ENCODE assay signal across 15 cellular contexts in the genomic region with DNA sequence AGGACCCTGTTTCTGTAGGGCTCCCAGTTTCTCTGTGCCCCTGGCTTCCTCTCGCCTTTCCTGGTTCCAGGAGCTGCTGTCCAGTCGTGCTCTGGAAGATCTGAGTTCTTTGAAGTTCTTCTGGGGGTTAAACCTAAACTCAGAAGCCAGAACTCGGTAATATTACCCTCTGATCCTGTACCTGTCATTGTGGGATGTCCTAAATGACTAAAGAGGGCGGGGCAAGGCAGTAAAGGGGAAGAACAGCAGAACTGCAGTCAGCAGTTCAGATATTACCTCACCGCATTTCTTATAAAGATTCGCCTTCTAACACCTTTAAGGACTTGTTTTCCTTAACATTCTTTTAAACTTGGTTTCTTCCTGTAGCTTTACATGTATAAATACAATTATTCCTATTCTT.
DNase-seq lines count a peak whose midpoint lies in the region; ATAC-seq, FAIRE-seq and TF ChIP-seq lines count a peak whose summit lies in the region.
"Had no signal": no experiment of that assay in that cellular context is flagged by ENCODE, and none has a peak within 500 bp of the region (broad histone marks: within the 10 kb centered on the region; RNA-seq: fewer than 3 reads in every experiment).

No MANE protein-coding gene starts in this region.

- H3K9me3 ChIP-seq in neuronal stem cell (replicated peaks in 1 of 2; ENCODE audit: control insufficient read depth in 2 of 2, insufficient read depth in 1 of 2, low read depth in 1 of 2, low read length in 2 of 2) (no peaks in the 10 kb centered on the region), vagina (no peaks in the 10 kb centered on the region), pancreas (no peaks in the 10 kb centered on the region)
- H3K9me3 ChIP-seq: adrenal gland, gastrocnemius medialis had no signal

- H3K27me3 ChIP-seq in neuronal stem cell (ENCODE audit: control insufficient read depth in 3 of 3, insufficient read depth in 3 of 3, low read depth in 1 of 3, low read length in 3 of 3) (no peaks in the 10 kb centered on the region), vagina (no peaks in the 10 kb centered on the region), pancreas (no peaks in the 10 kb centered on the region)
- H3K27me3 ChIP-seq: adrenal gland, gastrocnemius medialis had no signal

- H3K14ac ChIP-seq in neuronal stem cell (ENCODE audit: low read length): no peak overlapping the region

- no peaks in the 10 kb centered on the region for H3K27me3 Mint-ChIP-seq in activated T-cell treated with anti-CD3 and anti-CD28 coated beads, Interleukin-2, amount 50 U/mL, for 24 hours
- H3K27me3 Mint-ChIP-seq: naive thymus-derived CD8-positive, alpha-beta T cell had no signal

- DNase-seq in activated T-cell treated with anti-CD3 and anti-CD28 coated beads, Interleukin-2, amount 50 U/mL, for 24 hours: no peak
- no peak for DNase-seq in activated T-cell treated with anti-CD3 and anti-CD28 coated beads, Interleukin-2, amount 50 U/mL, for 48 hours
- DNase-seq in RWPE1 (ENCODE audit: low spot score): peak; percentile 15
- no peak for DNase-seq in neuronal stem cell (ENCODE audit: low spot score)
- no peak for DNase-seq in vagina (ENCODE audit: extremely low spot score in 2 of 2)
- no peak for DNase-seq in pancreas
- DNase-seq: adrenal gland; gastrocnemius medialis; GOT3; naive thymus-derived CD8-positive, alpha-beta T cell had no signal

- H3K27ac Mint-ChIP-seq in activated T-cell treated with anti-CD3 and anti-CD28 coated beads, Interleukin-2, amount 50 U/mL, for 24 hours: peak overlapping the region; percentile 78

- H2BK120ac ChIP-seq in neuronal stem cell (ENCODE audit: low read depth, low read length): no peak overlapping the region

- no CpG with 5 or more reads among the region's 6 CpGs for WGBS in neuronal stem cell (ENCODE audit: extremely low coverage in 2 of 2, insufficient read length in 2 of 2, insufficient replicate concordance in 1 of 2), 2 donors
- 83 to 88% methylated on average over 6 of the region's 6 CpGs for WGBS in pancreas, 2 donors

- H2AK5ac ChIP-seq in neuronal stem cell (ENCODE audit: low read depth, low read length): no peak overlapping the region

- FAIRE-seq in pancreas (lab: Jason Lieb, UNC): no peak
- FAIRE-seq: urothelium cell line had no signal

- H3K27ac ChIP-seq in RWPE1 (0 out of 2 replicates have a peak overlapping the region, but pooled peaks have one; percentile 15), neuronal stem cell (replicated peaks; ENCODE audit: low read length) (no peak overlapping the region), vagina (no peak overlapping the region), pancreas (no peak overlapping the region)
- H3K27ac ChIP-seq: adrenal gland, KMS-11 had no signal

- H3K4me2 ChIP-seq in neuronal stem cell (ENCODE audit: insufficient read depth, low read length, poor library complexity, severe bottlenecking): no peak overlapping the region
- H3K4me2 ChIP-seq: KMS-11 had no signal

- TF ChIP-seq POLR2A in vagina (IDR thresholded peaks at IDR 0.05): no peak

- TF ChIP-seq CTCF in RWPE1 (conservative IDR thresholded peaks at IDR 0.05; ENCODE audit: low read depth): no peak
- TF ChIP-seq CTCF in vagina (IDR thresholded peaks at IDR 0.05): no peak
- no peak for TF ChIP-seq CTCF in pancreas (IDR thresholded peaks at IDR 0.05)

- H2AFZ ChIP-seq in neuronal stem cell (ENCODE audit: low read length): no peak overlapping the region

- H3K18ac ChIP-seq in neuronal stem cell (ENCODE audit: low read length): no peak overlapping the region

- CTCF ChIA-PET in RWPE1 (lab: Yijun Ruan, JAX): interaction anchor here (0.6 kb wide), 1 partner anchor 10 kb away, joined by 5 read pairs; no protein-coding TSS in a partner anchor

- H3K4me3 ChIP-seq in neuronal stem cell (ENCODE audit: low read length in 2 of 2) (no peak overlapping the region), vagina (no peak overlapping the region), pancreas (no peak overlapping the region)
- H3K4me3 ChIP-seq: adrenal gland, gastrocnemius medialis, skin epidermis had no signal

- H4K91ac ChIP-seq in neuronal stem cell (ENCODE audit: low read depth, low read length, poor library complexity): no peak overlapping the region

- no peak overlapping the region for H4K8ac ChIP-seq in neuronal stem cell (ENCODE audit: low read depth, low read length)

- peaks cover 9% of the 10 kb centered on the region for H3K4me1 Mint-ChIP-seq in activated T-cell treated with anti-CD3 and anti-CD28 coated beads, Interleukin-2, amount 50 U/mL, for 24 hours (ENCODE audit: low read depth)

- intact Hi-C loops in vagina (cut with DNase I) (no loop called here), pancreas (cut with DNase I) (no loop called here)

- H3K79me1 ChIP-seq in neuronal stem cell (ENCODE audit: low read depth, low read length): no peaks in the 10 kb centered on the region

- H3K36me3 Mint-ChIP-seq in activated T-cell treated with anti-CD3 and anti-CD28 coated beads, Interleukin-2, amount 50 U/mL, for 24 hours (ENCODE audit: low read depth): peaks cover 78% of the 10 kb centered on the region

- no peak overlapping the region for H2BK15ac ChIP-seq in neuronal stem cell (ENCODE audit: low read length)

- no peaks in the 10 kb centered on the region for H3K9me3 Mint-ChIP-seq in activated T-cell treated with anti-CD3 and anti-CD28 coated beads, Interleukin-2, amount 50 U/mL, for 24 hours
- H3K9me3 Mint-ChIP-seq: naive thymus-derived CD8-positive, alpha-beta T cell had no signal

- peak overlapping the region; percentile 71 for H2BK5ac ChIP-seq in neuronal stem cell (ENCODE audit: low read length)

- H3K36me3 ChIP-seq in neuronal stem cell (replicated peaks in 1 of 2; ENCODE audit: control insufficient read depth in 2 of 2, insufficient read depth in 2 of 2, low read length in 2 of 2) (peaks cover 6 to 70% of the 10 kb centered on the region in 2 donors), vagina (no peaks in the 10 kb centered on the region), pancreas (peaks cover 0 to 7% (median 0%) of the 10 kb centered on the region in 3 donors)
- H3K36me3 ChIP-seq: gastrocnemius medialis had no signal

- no peak overlapping the region for H2BK12ac ChIP-seq in neuronal stem cell (ENCODE audit: low read length)

- ATAC-seq in GM21529 (IDR thresholded peaks at IDR 0.05; ENCODE audit: unreplicated experiment) (peak; percentile 71), GM21367 (IDR thresholded peaks at IDR 0.05; ENCODE audit: unreplicated experiment) (no peak), pancreas (no peak)
- ATAC-seq: gastrocnemius medialis; naive thymus-derived CD8-positive, alpha-beta T cell had no signal

- no peak overlapping the region for H3K4ac ChIP-seq in neuronal stem cell (ENCODE audit: low read length)

- H3K4me1 ChIP-seq in neuronal stem cell (ENCODE audit: control insufficient read depth in 2 of 2, insufficient read depth in 1 of 2, low read depth in 1 of 2, low read length in 2 of 2) (no peaks in the 10 kb centered on the region), vagina (no peaks in the 10 kb centered on the region), pancreas (peaks cover 0 to 6% (median 0%) of the 10 kb centered on the region in 3 donors)
- H3K4me1 ChIP-seq: adrenal gland had no signal

- H3K4me3 Mint-ChIP-seq in activated T-cell treated with anti-CD3 and anti-CD28 coated beads, Interleukin-2, amount 50 U/mL, for 24 hours: no peak overlapping the region
- H3K4me3 Mint-ChIP-seq: naive thymus-derived CD8-positive, alpha-beta T cell had no signal

- POLR2A ChIA-PET in RWPE1 (lab: Yijun Ruan, JAX; ENCODE audit: low non-redundant PET): no interaction called here

- no peak overlapping the region for H3K9ac ChIP-seq in neuronal stem cell (ENCODE audit: low read depth, low read length, poor library complexity)
- H3K9ac ChIP-seq: KMS-11 had no signal

- no peak overlapping the region for H3K23ac ChIP-seq in neuronal stem cell (ENCODE audit: low read depth, low read length, poor library complexity)
